ENCODE assay signal across 21 cellular contexts in genomic region chr10:130812381-130813148, GRCh38.
"Had no signal": no experiment of that assay in that cellular context is flagged by ENCODE, and none has a peak within 500 bp of the region (broad histone marks: within the 10 kb centered on the region; RNA-seq: fewer than 3 reads in every experiment).

No MANE protein-coding gene starts in this region.

- H3K4me2 ChIP-seq: hepatocyte had no signal

- H3K27me3 Mint-ChIP-seq: dendritic cell treated with granulocyte-macrophage colony-stimulating factor and Interleukin-4, amounts not matched to agents 40 ng/mL and 50 ng/mL, for 4 days; memory B cell; naive B cell; stimulated activated memory B cell treated with anti-CD40 and anti-IgM and Interleukin-4, amounts not matched to agents 10 μg/mL and 1 μg/mL and 100 μg/mL, for 72 hours; stimulated activated naive CD8-positive, alpha-beta T cell treated with anti-CD3 and anti-CD28 coated beads, Interleukin-15, Interleukin-2, amounts not matched to agents 100 ng/mL and 50 ng/mL, for 24 hours had no signal

- H3K9me3 Mint-ChIP-seq: nephron; stimulated activated memory B cell treated with anti-CD40 and anti-IgM and Interleukin-4, amounts not matched to agents 10 μg/mL and 1 μg/mL and 100 μg/mL, for 72 hours had no signal

- H3K4me1 ChIP-seq: left lung, lower lobe of right lung, parathyroid adenoma, psoas muscle, right lobe of liver, tibial artery had no signal

- H3K4me1 Mint-ChIP-seq: memory B cell; naive B cell; nephron; stimulated activated memory B cell treated with anti-CD40 and anti-IgM and Interleukin-4, amounts not matched to agents 10 μg/mL and 1 μg/mL and 100 μg/mL, for 72 hours had no signal

- H3K27ac ChIP-seq: hepatocyte, left lung, lower lobe of right lung, parathyroid adenoma, psoas muscle, right lobe of liver, tibial artery had no signal

- H3K36me3 ChIP-seq: left lung, lower lobe of right lung, right lobe of liver, tibial artery had no signal

- H3K27ac Mint-ChIP-seq: dendritic cell treated with granulocyte-macrophage colony-stimulating factor and Interleukin-4, amounts not matched to agents 40 ng/mL and 50 ng/mL, for 4 days; memory B cell; naive B cell; nephron; stimulated activated memory B cell treated with anti-CD40 and anti-IgM and Interleukin-4, amounts not matched to agents 10 μg/mL and 1 μg/mL and 100 μg/mL, for 72 hours; stimulated activated naive CD8-positive, alpha-beta T cell treated with anti-CD3 and anti-CD28 coated beads, Interleukin-15, Interleukin-2, amounts not matched to agents 100 ng/mL and 50 ng/mL, for 24 hours had no signal

- DNase-seq: cerebellar nuclear complex; erythroblast; foreskin melanocyte; head of caudate nucleus; kidney glomerular epithelial cell; left lung; lower lobe of right lung; naive B cell; occipital lobe; psoas muscle; retina; right lobe of liver; stimulated activated CD4-positive, alpha-beta T cell treated with anti-CD3 and anti-CD28 coated beads, Interleukin-4, amount 100 ng/mL, for 24 hours; tibial artery had no signal

- H3K4me3 Mint-ChIP-seq: dendritic cell treated with granulocyte-macrophage colony-stimulating factor and Interleukin-4, amounts not matched to agents 40 ng/mL and 50 ng/mL, for 4 days; memory B cell; naive B cell; nephron; stimulated activated memory B cell treated with anti-CD40 and anti-IgM and Interleukin-4, amounts not matched to agents 10 μg/mL and 1 μg/mL and 100 μg/mL, for 72 hours; stimulated activated naive CD8-positive, alpha-beta T cell treated with anti-CD3 and anti-CD28 coated beads, Interleukin-15, Interleukin-2, amounts not matched to agents 100 ng/mL and 50 ng/mL, for 24 hours had no signal

- H2AFZ ChIP-seq: hepatocyte, parathyroid adenoma had no signal

- H3K27me3 ChIP-seq: hepatocyte, right lobe of liver, tibial artery had no signal

- H3K9ac ChIP-seq: parathyroid adenoma had no signal

- H3K9me3 ChIP-seq: lower lobe of right lung, psoas muscle, right lobe of liver, tibial artery had no signal

- H3K36me3 Mint-ChIP-seq: memory B cell; naive B cell; stimulated activated memory B cell treated with anti-CD40 and anti-IgM and Interleukin-4, amounts not matched to agents 10 μg/mL and 1 μg/mL and 100 μg/mL, for 72 hours had no signal

- ATAC-seq: left lung; lower lobe of right lung; psoas muscle; right lobe of liver; stimulated activated memory B cell treated with anti-CD40 and anti-IgM and Interleukin-4, amounts not matched to agents 10 μg/mL and 1 μg/mL and 100 μg/mL, for 72 hours had no signal

- H3K79me2 ChIP-seq: hepatocyte, parathyroid adenoma had no signal

- H3K4me3 ChIP-seq: hepatocyte, left lung, lower lobe of right lung, psoas muscle, right lobe of liver, tibial artery had no signal
